ENCODE assay signal across 14 cellular contexts in genomic region chr9:4080889-4081548, GRCh38.
DNase-seq lines count a peak whose midpoint lies in the region; ATAC-seq, FAIRE-seq and TF ChIP-seq lines count a peak whose summit lies in the region.
"Had no signal": no experiment of that assay in that cellular context is flagged by ENCODE, and none has a peak within 500 bp of the region (broad histone marks: within the 10 kb centered on the region; RNA-seq: fewer than 3 reads in every experiment).

No MANE protein-coding gene starts in this region.

- H3K4me2 ChIP-seq in K562 (ENCODE audit: insufficient read depth, low read length) = no peak overlapping the region

- H3K4me3 ChIP-seq in K562 (no peak overlapping the region), WERI-Rb-1 (ENCODE audit: low read depth, low read length) (no peak overlapping the region)

- H3K4me1 ChIP-seq in K562 (replicated peaks in 1 of 2; ENCODE audit: control insufficient read depth in 2 of 2, insufficient read depth in 2 of 2, low read length in 2 of 2) = no peaks in the 10 kb centered on the region

- ATAC-seq in HG02885 (IDR thresholded peaks at IDR 0.05; ENCODE audit: poor library complexity, unreplicated experiment) (peak; percentile 47), K562 (no peak), HG03354 (IDR thresholded peaks at IDR 0.05; ENCODE audit: poor library complexity, severe bottlenecking, unreplicated experiment) (no peak)

- TF ChIP-seq RAD21 in K562 (CRISPR knock-in tag; conservative IDR thresholded peaks at IDR 0.05 in 1 of 2, IDR thresholded peaks at IDR 0.05 in 1 of 2) = no peak

- H3K27me3 ChIP-seq in K562 (ENCODE audit: control insufficient read depth in 2 of 2, insufficient read depth in 2 of 2, low read length in 2 of 2) = no peaks in the 10 kb centered on the region
- no peaks in the 10 kb centered on the region for H3K27me3 ChIP-seq in WERI-Rb-1 (ENCODE audit: insufficient read depth, low read depth, severe bottlenecking)

- TF ChIP-seq CTCF in K562 (IDR thresholded peaks at IDR 0.05 in 2 of 3, conservative IDR thresholded peaks at IDR 0.05 in 1 of 3; ENCODE audit: insufficient read depth in 2 of 3, low read depth in 1 of 3, low read length in 3 of 3) = no peak
- TF ChIP-seq CTCF in WERI-Rb-1 (IDR thresholded peaks at IDR 0.05; ENCODE audit: low read depth, low read length) = no peak

- intact Hi-C loops in K562 (cut with micrococcal nuclease) = no loop called here

- CTCF ChIA-PET in K562 (lab: Yijun Ruan, JAX; ENCODE audit: low intra/inter-chr PET ratio) = no interaction called here
- CTCF ChIA-PET in activated CD4-positive, alpha-beta memory T cell treated with anti-CD3 and anti-CD28 coated beads, Interleukin-2, amount 10 ng/mL, durations not matched to agents 7 days and 5 days (lab: Charles Lee) = no interaction called here

- H2AFZ ChIP-seq in K562 (ENCODE audit: low read depth, low read length) = no peak overlapping the region

- H3K9me3 Mint-ChIP-seq in activated CD4-positive, alpha-beta memory T cell treated with anti-CD3 and anti-CD28 coated beads, Interleukin-2, amount 10 ng/mL, durations not matched to agents 7 days and 5 days = no peaks in the 10 kb centered on the region
- H3K9me3 Mint-ChIP-seq: stimulated activated naive CD8-positive, alpha-beta T cell treated with anti-CD3 and anti-CD28 coated beads, Interleukin-15, Interleukin-2, amounts not matched to agents 100 ng/mL and 50 ng/mL, for 24 hours had no signal

- no peak overlapping the region for H3K27ac Mint-ChIP-seq in activated CD4-positive, alpha-beta memory T cell treated with anti-CD3 and anti-CD28 coated beads, Interleukin-2, amount 10 ng/mL, durations not matched to agents 7 days and 5 days
- H3K27ac Mint-ChIP-seq: stimulated activated naive CD8-positive, alpha-beta T cell treated with anti-CD3 and anti-CD28 coated beads, Interleukin-15, Interleukin-2, amounts not matched to agents 100 ng/mL and 50 ng/mL, for 24 hours had no signal

- TF ChIP-seq POLR2A in K562 (conservative IDR thresholded peaks at IDR 0.05) = no peak

- H3K27me3 Mint-ChIP-seq in activated CD4-positive, alpha-beta memory T cell treated with anti-CD3 and anti-CD28 coated beads, Interleukin-2, amount 10 ng/mL, durations not matched to agents 7 days and 5 days = peaks cover 12% of the 10 kb centered on the region

- TF ChIP-seq EP300 in K562 (IDR thresholded peaks at IDR 0.05; ENCODE audit: low read length) = no peak

- WGBS in K562 (ENCODE audit: insufficient coverage, low coverage, missing lambda C conversion rate) = 0% methylated on average over 6 of the region's 6 CpGs

- H3K9me1 ChIP-seq in K562 (ENCODE audit: control insufficient read depth, insufficient read depth, low read length) = no peaks in the 10 kb centered on the region

- in situ Hi-C loops in K562 (cut with MboI) = no loop called here

- H3K4me1 Mint-ChIP-seq in activated CD4-positive, alpha-beta memory T cell treated with anti-CD3 and anti-CD28 coated beads, Interleukin-2, amount 10 ng/mL, durations not matched to agents 7 days and 5 days = no peaks in the 10 kb centered on the region

- H3K9me3 ChIP-seq in K562 (replicated peaks; ENCODE audit: control insufficient read depth, insufficient read depth, low read depth, low read length) (no peaks in the 10 kb centered on the region), WERI-Rb-1 (ENCODE audit: severe bottlenecking) (no peaks in the 10 kb centered on the region)

- H3K36me3 ChIP-seq in K562 (ENCODE audit: control insufficient read depth, insufficient read depth, low read length) (no peaks in the 10 kb centered on the region), WERI-Rb-1 (no peaks in the 10 kb centered on the region)

- no peaks in the 10 kb centered on the region for H4K20me1 ChIP-seq in K562 (replicated peaks; ENCODE audit: control insufficient read depth, insufficient read depth, low read length)

- no TSS peak for BruUV-seq in K562 (replicated peaks; lab: Mats Ljungman, UMichigan)

- POLR2A ChIA-PET in K562 (lab: Yijun Ruan, JAX) = no interaction called here
- POLR2A ChIA-PET in activated CD4-positive, alpha-beta memory T cell treated with anti-CD3 and anti-CD28 coated beads, Interleukin-2, amount 10 ng/mL, durations not matched to agents 7 days and 5 days (lab: Charles Lee) = no interaction called here

- no peak overlapping the region for H3K27ac ChIP-seq in K562 (ENCODE audit: extremely low read depth, low read depth, low read length)
- no peak overlapping the region for H3K27ac ChIP-seq in WERI-Rb-1

- no peak for FAIRE-seq in K562 (lab: Jason Lieb, UNC)
- FAIRE-seq: small intestine had no signal

- DNase-seq in D341Med (ENCODE audit: low spot score) = peak; percentile 31
- DNase-seq in K562 (ENCODE audit: extremely low read depth in 1 of 4, low spot score in 3 of 4) = peak in 1 of 4 experiments; percentile 3
- peak; percentile 72 for DNase-seq in medulla oblongata (ENCODE audit: extremely low spot score)
- no peak for DNase-seq in activated CD4-positive, alpha-beta memory T cell treated with anti-CD3 and anti-CD28 coated beads, Interleukin-2, amount 10 ng/mL, durations not matched to agents 7 days and 5 days
- no peak for DNase-seq in WERI-Rb-1
- no peak for DNase-seq in SIG-M5 treated with dmso at 0.1 percent for 504 hours (lab: John Stamatoyannopoulos, UW; ENCODE audit: unreplicated experiment)
- DNase-seq: activated effector memory CD4-positive, alpha-beta T cell treated with anti-CD3 and anti-CD28 coated beads, Interleukin-2, amount 50 U/mL, for 16 hours; COR-L47; NCI-H1048; SIG-M5; small intestine had no signal

- no peak overlapping the region for H3K4me3 Mint-ChIP-seq in activated CD4-positive, alpha-beta memory T cell treated with anti-CD3 and anti-CD28 coated beads, Interleukin-2, amount 10 ng/mL, durations not matched to agents 7 days and 5 days
- H3K4me3 Mint-ChIP-seq: stimulated activated naive CD8-positive, alpha-beta T cell treated with anti-CD3 and anti-CD28 coated beads, Interleukin-15, Interleukin-2, amounts not matched to agents 100 ng/mL and 50 ng/mL, for 24 hours had no signal

- H3K79me2 ChIP-seq in K562 (ENCODE audit: control insufficient read depth, insufficient read depth, low read length) = no peaks in the 10 kb centered on the region

- H3K9ac ChIP-seq in K562 (ENCODE audit: insufficient read depth in 1 of 2, low read depth in 2 of 2, low read length in 2 of 2) = no peak overlapping the region

- no peaks in the 10 kb centered on the region for H3K36me3 Mint-ChIP-seq in activated CD4-positive, alpha-beta memory T cell treated with anti-CD3 and anti-CD28 coated beads, Interleukin-2, amount 10 ng/mL, durations not matched to agents 7 days and 5 days (ENCODE audit: low read depth)

TF ChIP-seq in K562, 482 proteins besides CTCF, POLR2A, EP300 and RAD21:
- TF ChIP-seq PTRF (tag; IDR thresholded peaks at IDR 0.05) (no peak), HCFC1 (IDR thresholded peaks at IDR 0.05; ENCODE audit: low read depth, low read length) (peak; percentile 46; the same call in 1 of the 2 replicates)
TF ChIP-seq in K562: peak in this region for 1.

Comparison
In these comparisons a context has a peak if more than half of its experiments do, and no peak if none do; other contexts are left out.
1. DNase-seq: peak in D341Med (single experiment) and medulla oblongata (single experiment); none in activated CD4-positive, alpha-beta memory T cell treated with anti-CD3 and anti-CD28 coated beads, Interleukin-2, amount 10 ng/mL, durations not matched to agents 7 days and 5 days (single experiment), WERI-Rb-1 (single experiment) and SIG-M5 treated with dmso at 0.1 percent for 504 hours (single experiment).